Comparison of ENCODE assay signal across 23 cellular contexts in the genomic region with DNA sequence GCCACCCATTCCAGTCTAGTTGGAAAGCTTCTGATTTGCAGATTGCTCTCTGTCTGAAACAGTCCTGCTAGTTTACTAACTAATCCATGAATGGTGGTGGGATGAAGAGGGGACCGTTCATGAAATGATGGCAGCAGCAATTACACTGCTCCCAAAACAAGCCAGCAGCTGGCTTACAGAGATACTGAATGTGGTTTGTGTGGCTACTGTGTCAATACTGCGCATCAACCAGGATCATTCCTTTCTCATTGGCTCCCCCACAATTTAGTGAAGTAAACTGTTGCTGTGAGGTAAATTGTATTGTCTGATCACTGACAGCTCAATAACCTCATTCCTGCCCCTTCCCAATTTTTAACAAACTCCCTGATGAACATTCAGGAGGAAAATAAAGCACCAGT.
"Had no signal": no experiment of that assay in that cellular context is flagged by ENCODE, and none has a peak within 500 bp of the region (broad histone marks: within the 10 kb centered on the region; RNA-seq: fewer than 3 reads in every experiment).

No MANE protein-coding gene starts in this region.

- H3K4me3 ChIP-seq: dorsolateral prefrontal cortex, lung, mucosa of descending colon, neural progenitor cell, prostate gland, right atrium auricular region, smooth muscle cell, suprapubic skin, transverse colon, upper lobe of right lung, vagina had no signal

- H3K27me3 ChIP-seq: dorsolateral prefrontal cortex, right atrium auricular region, suprapubic skin, transverse colon, upper lobe of right lung, vagina had no signal

- H3K9ac ChIP-seq: neural progenitor cell had no signal

- ATAC-seq: left lobe of liver; mucosa of descending colon; naive thymus-derived CD4-positive, alpha-beta T cell; sciatic nerve; stimulated activated naive CD8-positive, alpha-beta T cell treated with anti-CD3 and anti-CD28 coated beads, Interleukin-15, amount 100 ng/mL, for 72 hours; upper lobe of right lung had no signal

- H3K36me3 ChIP-seq: neural progenitor cell, prostate gland, right atrium auricular region, suprapubic skin, transverse colon, upper lobe of right lung, vagina had no signal

- DNase-seq: dorsolateral prefrontal cortex; effector CD4-positive, alpha-beta T cell; kidney; mucosa of descending colon; naive thymus-derived CD4-positive, alpha-beta T cell; stimulated activated CD4-positive, alpha-beta T cell treated with anti-CD3 and anti-CD28 coated beads, Interleukin-12 subunit alpha, Interleukin-12 subunit beta, amount 100 ng/mL, for 4 hours; stimulated activated CD4-positive, alpha-beta T cell treated with anti-CD3 and anti-CD28 coated beads, Interleukin-1b, Interleukin-23, amount 100 ng/mL, for 48 hours; stimulated activated CD4-positive, alpha-beta T cell treated with anti-CD3 and anti-CD28 coated beads, Interleukin-4, amount 100 ng/mL, for 1 hour; stimulated activated CD8-positive, alpha-beta memory T cell treated with anti-CD3 and anti-CD28 coated beads, Interleukin-4, amount 100 ng/mL, for 48 hours; stimulated activated naive CD4-positive, alpha-beta T cell; stimulated activated naive CD8-positive, alpha-beta T cell treated with anti-CD3 and anti-CD28 coated beads, Interleukin-15, amount 100 ng/mL, for 72 hours; transverse colon; upper lobe of right lung had no signal

- H3K4me2 ChIP-seq: neural progenitor cell, smooth muscle cell had no signal

- H3K9me3 ChIP-seq: mucosa of descending colon, prostate gland, right atrium auricular region, suprapubic skin, transverse colon, upper lobe of right lung, vagina had no signal

- FAIRE-seq: frontal cortex, kidney had no signal

- H2AFZ ChIP-seq: neural progenitor cell had no signal

- H3K27ac ChIP-seq: neural progenitor cell, prostate gland, right atrium auricular region, suprapubic skin, transverse colon, upper lobe of right lung, vagina had no signal

- H3K4me1 ChIP-seq: neural progenitor cell, prostate gland had no signal
